Comparison of ENCODE assay signal across 8 cellular contexts in the genomic region with DNA sequence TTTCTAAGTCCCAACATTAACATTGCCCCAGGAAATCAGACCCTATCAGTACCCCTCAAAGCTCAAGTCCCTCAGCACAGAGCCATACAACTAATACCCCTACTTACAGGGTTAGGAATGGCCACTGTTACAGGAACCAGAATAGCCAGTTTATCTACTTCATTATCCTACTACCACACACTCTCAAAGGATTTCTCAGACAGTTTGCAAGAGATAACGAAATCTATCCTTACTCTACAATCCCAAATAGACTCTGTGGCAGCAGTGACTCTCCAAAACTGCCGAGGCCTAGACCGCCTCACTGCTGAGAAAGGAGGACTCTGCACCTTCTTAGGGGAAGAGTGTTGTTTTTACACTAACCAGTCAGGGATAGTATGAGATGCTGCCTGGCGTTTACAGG. TPM values are rescaled to one million over a fixed set of nuclear protein-coding genes. Genes with fewer than 3 reads are reported as not detected.
"Had no signal": no experiment of that assay in that cellular context is flagged by ENCODE, and none has a peak within 500 bp of the region (broad histone marks: within the 10 kb centered on the region; RNA-seq: fewer than 3 reads in every experiment).

No MANE protein-coding gene starts in this region.

RNA-seq across cellular contexts. Expression of a gene that starts 48.2 kb away (rescaled TPM):
- total RNA-seq: LHCN-M2, MCF 10A, NCI-H460, OCI-LY7, Peyer's patch, Right ventricle myocardium superior, SJSA1 had no signal
- polyA plus RNA-seq: SK-N-SH had no signal
